ENCODE assay signal across 9 cellular contexts in genomic region chr4:153465145-153465544, GRCh38. TPM values are rescaled to one million over a fixed set of nuclear protein-coding genes. Genes with fewer than 3 reads are reported as not detected.
DNase-seq lines count a peak whose midpoint lies in the region; ATAC-seq and TF ChIP-seq lines count a peak whose summit lies in the region.
"Had no signal": no experiment of that assay in that cellular context is flagged by ENCODE, and none has a peak within 500 bp of the region (broad histone marks: within the 10 kb centered on the region; RNA-seq: fewer than 3 reads in every experiment).

No MANE protein-coding gene starts in this region.

- H3K4me3 ChIP-seq in brain microvascular endothelial cell (ENCODE audit: low read depth, low read length) = no peak overlapping the region

- H3K27ac Mint-ChIP-seq in IgD-negative memory B cell (peak overlapping the region; percentile 95 to 96 (median 96)), chondrocyte (ENCODE audit: unreplicated experiment) (no peak overlapping the region), nephron (peak overlapping the region; percentile 93 to 97 (median 96))

- H3K27me3 Mint-ChIP-seq in IgD-negative memory B cell = no peaks in the 10 kb centered on the region
- no peaks in the 10 kb centered on the region for H3K27me3 Mint-ChIP-seq in chondrocyte (ENCODE audit: low read depth)
- H3K27me3 Mint-ChIP-seq in nephron (ENCODE audit: low read depth) = peaks cover 9% of the 10 kb centered on the region

- H3K36me3 Mint-ChIP-seq in IgD-negative memory B cell (no peaks in the 10 kb centered on the region), chondrocyte (ENCODE audit: low read depth) (no peaks in the 10 kb centered on the region), nephron (ENCODE audit: low read depth) (peaks cover 6% of the 10 kb centered on the region)

- H3K27ac ChIP-seq in C4-2B (peak overlapping the region; percentile 90; the same call in 1 of the 2 replicates), brain microvascular endothelial cell (no peak overlapping the region)

- TF ChIP-seq CTCF in C4-2B (conservative IDR thresholded peaks at IDR 0.05) = no peak
- TF ChIP-seq CTCF in chondrocyte (IDR thresholded peaks at IDR 0.05) = no peak
- TF ChIP-seq CTCF in nephron (IDR thresholded peaks at IDR 0.05; ENCODE audit: unreplicated experiment in 3 of 3) = no peak
- no peak for TF ChIP-seq CTCF in brain microvascular endothelial cell (IDR thresholded peaks at IDR 0.05; ENCODE audit: low read depth, low read length, missing control alignments)

- no peaks in the 10 kb centered on the region for H3K9me3 Mint-ChIP-seq in IgD-negative memory B cell
- H3K9me3 Mint-ChIP-seq in chondrocyte (ENCODE audit: low read depth) = no peaks in the 10 kb centered on the region
- no peaks in the 10 kb centered on the region for H3K9me3 Mint-ChIP-seq in nephron

- in situ Hi-C loops in brain microvascular endothelial cell (cut with HindIII; ENCODE audit: low pct_ligation_motif_present, low sequenced_read_pairs) = no loop called here

- DNase-seq in chondrocyte (ENCODE audit: low spot score) (no peak), COLO668 (lab: John Stamatoyannopoulos, UW; ENCODE audit: unreplicated experiment) (no peak), brain microvascular endothelial cell (no peak)
- no peak for DNase-seq in stimulated activated CD4-positive, alpha-beta T cell treated with anti-CD3 and anti-CD28 coated beads, Interleukin-2, amount 100 ng/mL, for 48 hours
- DNase-seq: cerebellar nuclear complex had no signal

- H3K36me3 ChIP-seq in brain microvascular endothelial cell (replicated peaks) = no peaks in the 10 kb centered on the region

- H3K27me3 ChIP-seq in brain microvascular endothelial cell (replicated peaks) = no peaks in the 10 kb centered on the region

- peak overlapping the region; percentile 95 to 99 (median 96) for H3K4me3 Mint-ChIP-seq in IgD-negative memory B cell
- H3K4me3 Mint-ChIP-seq in chondrocyte (ENCODE audit: unreplicated experiment) = peak overlapping the region; percentile 80
- peak overlapping the region; percentile 86 to 94 (median 90) for H3K4me3 Mint-ChIP-seq in nephron

- ATAC-seq in GM19351 (IDR thresholded peaks at IDR 0.05; ENCODE audit: unreplicated experiment) = no peak

- H3K4me1 Mint-ChIP-seq in IgD-negative memory B cell = peaks cover 21 to 27% (median 24%) of the 10 kb centered on the region in 3 donors
- peaks cover 33% of the 10 kb centered on the region for H3K4me1 Mint-ChIP-seq in chondrocyte (ENCODE audit: low read depth)
- peaks cover 51% of the 10 kb centered on the region for H3K4me1 Mint-ChIP-seq in nephron

RNA-seq across cellular contexts. Expression of gene TMEM131L, which starts 1.0 kb away (rescaled TPM):
- 48.4 TPM for polyA plus RNA-seq in IgD-negative memory B cell
- 6.6 to 10.2 TPM (median 8.4 TPM) in 3 replicates for total RNA-seq in chondrocyte
